Comparison of ENCODE assay signal across 7 cellular contexts in genomic region chr16:67244387-67245188, GRCh38. TPM values are rescaled to one million over a fixed set of nuclear protein-coding genes. Genes with fewer than 3 reads are reported as not detected.
DNase-seq lines count a peak whose midpoint lies in the region; ATAC-seq and TF ChIP-seq lines count a peak whose summit lies in the region.

No MANE protein-coding gene starts in this region.

- ATAC-seq in HG03039 (IDR thresholded peaks at IDR 0.05; ENCODE audit: unreplicated experiment) (peak; percentile 35), RWPE2 (ENCODE audit: low read depth) (peak; percentile 47)

- TF ChIP-seq CTCF in RWPE2 (IDR thresholded peaks at IDR 0.05; ENCODE audit: poor library complexity, severe bottlenecking): peak; percentile 23

- DNase-seq in RWPE2 (ENCODE audit: low spot score) (peak; percentile 93), cardiac septum (ENCODE audit: low spot score) (peak; percentile 95), NCI-H510A treated with DMSO at 0.1 percent for 48 hours (lab: John Stamatoyannopoulos, UW) (no peak)
- DNase-seq in activated gamma-delta T cell treated with anti-CD3 and anti-CD28 coated beads, Interleukin-2, amount 50 U/mL, for 16 hours (ENCODE audit: low read depth): peak; percentile 71

- H3K9me3 ChIP-seq in RWPE2 (ENCODE audit: severe bottlenecking): no peaks in the 10 kb centered on the region
- no peaks in the 10 kb centered on the region for H3K9me3 ChIP-seq in skeletal muscle satellite cell (replicated peaks; ENCODE audit: low read length)

- no peak overlapping the region for H3K4me3 ChIP-seq in RWPE2 (ENCODE audit: severe bottlenecking)
- H3K4me3 ChIP-seq in skeletal muscle satellite cell (ENCODE audit: low read length): peak overlapping the region; percentile 80

- H3K4me2 ChIP-seq in skeletal muscle satellite cell (ENCODE audit: low read length): peak overlapping the region; percentile 86

- H3K27me3 ChIP-seq in RWPE2 (ENCODE audit: insufficient read depth, poor library complexity, severe bottlenecking): no peaks in the 10 kb centered on the region
- H3K27me3 ChIP-seq in skeletal muscle satellite cell (ENCODE audit: control insufficient read depth, insufficient read depth, low read length): no peaks in the 10 kb centered on the region

- peak; percentile 58 for TF ChIP-seq POLR2A in GM18526 (IDR thresholded peaks at IDR 0.05; ENCODE audit: extremely low read depth, insufficient read length)

- intact Hi-C loops in cardiac septum (cut with DNase I): loop anchor here (5.0 kb wide), 1 partner anchor 267 kb away; no protein-coding TSS in a partner anchor

- H3K4me1 ChIP-seq in RWPE2 (ENCODE audit: insufficient read depth, poor library complexity, severe bottlenecking) (peaks cover 64% of the 10 kb centered on the region), skeletal muscle satellite cell (ENCODE audit: control insufficient read depth, insufficient read depth, low read length) (peaks cover 79% of the 10 kb centered on the region)

- H3K9ac ChIP-seq in skeletal muscle satellite cell (ENCODE audit: low read depth, low read length): peak overlapping the region; percentile 82

- H3K36me3 ChIP-seq in RWPE2 (ENCODE audit: low read depth) (peaks cover 20% of the 10 kb centered on the region), skeletal muscle satellite cell (ENCODE audit: insufficient read depth, low read length) (no peaks in the 10 kb centered on the region)

- peak overlapping the region; percentile 92 for H3K27ac ChIP-seq in RWPE2 (ENCODE audit: poor library complexity, severe bottlenecking)

RNA-seq across cellular contexts. Expression of gene FHOD1, which starts 2.7 kb away (rescaled TPM):
- total RNA-seq in cardiac septum: 33.4 TPM
- 48.4 and 54.2 TPM in 2 replicates for total RNA-seq in skeletal muscle satellite cell (2012; rRNA removed)

RNA-seq across cellular contexts. Expression of gene SLC9A5, which starts 4.2 kb away (rescaled TPM):
- total RNA-seq in cardiac septum: 1.1 TPM
- total RNA-seq in skeletal muscle satellite cell (2012; rRNA removed): 1.5 and 2.3 TPM in 2 replicates

RNA-seq across cellular contexts. Expression of gene TMEM208, which starts 17.7 kb away (rescaled TPM):
- total RNA-seq in cardiac septum: 16.3 TPM
- 32.2 and 35.8 TPM in 2 replicates for total RNA-seq in skeletal muscle satellite cell (2012; rRNA removed)

RNA-seq across cellular contexts. Expression of gene PLEKHG4, which starts 34.7 kb away (rescaled TPM):
- total RNA-seq in cardiac septum: 0.70 TPM
- total RNA-seq in skeletal muscle satellite cell (2012; rRNA removed): 40.1 and 45.9 TPM in 2 replicates

RNA-seq across cellular contexts. Expression of gene ELMO3, which starts 45.7 kb away (rescaled TPM):
- 0.92 TPM for total RNA-seq in cardiac septum
- total RNA-seq in skeletal muscle satellite cell (2012; rRNA removed): 0.25 and 0.44 TPM in 2 replicates
